In the genomic region with DNA sequence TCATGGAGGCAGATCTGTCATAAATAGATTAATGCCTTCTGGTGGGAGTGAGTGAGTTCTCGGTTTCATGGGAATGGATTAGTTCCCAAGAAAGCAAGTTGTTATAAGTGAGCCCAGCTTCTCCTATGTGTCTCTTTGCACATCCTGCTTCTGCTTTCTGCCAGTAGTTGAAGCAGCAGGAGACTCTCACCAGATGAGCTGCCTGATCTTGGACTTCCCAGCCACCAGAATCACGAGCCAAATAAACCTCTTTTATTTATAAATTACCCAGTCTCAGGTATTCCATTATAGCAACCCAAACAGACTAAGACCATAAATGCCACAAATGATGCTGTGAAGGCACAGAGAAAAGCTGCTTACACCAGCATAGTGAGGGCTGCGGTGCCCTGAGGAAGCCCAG, we compare ENCODE assay signal across 11 cellular contexts. TPM values are rescaled to one million over a fixed set of nuclear protein-coding genes. Genes with fewer than 3 reads are reported as not detected.
"Had no signal": no experiment of that assay in that cellular context is flagged by ENCODE, and none has a peak within 500 bp of the region (broad histone marks: within the 10 kb centered on the region; RNA-seq: fewer than 3 reads in every experiment).

No MANE protein-coding gene starts in this region.

- H3K4me2 ChIP-seq: KMS-11 had no signal

- H3K36me3 ChIP-seq: HAP-1 had no signal

- H2AFZ ChIP-seq: GM23248 had no signal

- DNase-seq: GM23248, GOT3, H7, HFFc6, IMR-90, KBM-7 had no signal

- H3K4me3 ChIP-seq: GM23248, HAP-1 had no signal

- H3K27ac ChIP-seq: GM23248, HL-60, KMS-11 had no signal

- H3K9ac ChIP-seq: GM23248, KMS-11 had no signal

RNA-seq across cellular contexts. Expression of a gene that starts 28.9 kb away (rescaled TPM):
- total RNA-seq: GM23248, H4, HFFc6, HT1080, IMR-90 had no signal
- polyA plus RNA-seq: GM23248, IMR-90 had no signal
